ENCODE assay signal across 1 cellular context in genomic region chr10:61733358-61733940, GRCh38.
TF ChIP-seq lines count a peak whose summit lies in the region.

No MANE protein-coding gene starts in this region.

TF ChIP-seq in HEK293, 187 proteins besides CTCF, POLR2A, EP300 and RAD21 (continued from another document):
- TF ChIP-seq ZNF76 (tag by site-specific recombination; IDR thresholded peaks at IDR 0.05; ENCODE audit: borderline replicate concordance, low read depth): no peak
- 0 out of 2 replicates have a peak, but pooled peaks have one; percentile 24 for TF ChIP-seq ZSCAN30 (tag by site-specific recombination; IDR thresholded peaks at IDR 0.05)
- no peak for TF ChIP-seq ZNF148 (tag by site-specific recombination; IDR thresholded peaks at IDR 0.05; ENCODE audit: borderline replicate concordance)
- TF ChIP-seq ZBTB44 (tag by site-specific recombination; IDR thresholded peaks at IDR 0.05): 0 out of 2 replicates have a peak, but pooled peaks have one; percentile 19
- peak; percentile 79 for TF ChIP-seq ZNF654 (tag by site-specific recombination; IDR thresholded peaks at IDR 0.05; ENCODE audit: low read depth)
